In genomic region chr3:13021141-13021933, GRCh38 we compare ENCODE assay signal across 9 cellular contexts. TPM values are rescaled to one million over a fixed set of nuclear protein-coding genes. Genes with fewer than 3 reads are reported as not detected.
DNase-seq lines count a peak whose midpoint lies in the region; ATAC-seq and FAIRE-seq lines count a peak whose summit lies in the region.
"Had no signal": no experiment of that assay in that cellular context is flagged by ENCODE, and none has a peak within 500 bp of the region (broad histone marks: within the 10 kb centered on the region; RNA-seq: fewer than 3 reads in every experiment).

No MANE protein-coding gene starts in this region.

- H3K36me3 Mint-ChIP-seq in effector memory CD8-positive, alpha-beta T cell (ENCODE audit: insufficient read depth) = peaks cover 2% of the 10 kb centered on the region

- H3K36me3 ChIP-seq in small intestine (ENCODE audit: control insufficient read depth in 2 of 2, insufficient read depth in 2 of 2, low read length in 2 of 2) = no peaks in the 10 kb centered on the region

- H3K9me3 ChIP-seq in small intestine (ENCODE audit: control insufficient read depth, low read depth) = no peaks in the 10 kb centered on the region

- no peaks in the 10 kb centered on the region for H3K27me3 Mint-ChIP-seq in effector memory CD8-positive, alpha-beta T cell

- no peaks in the 10 kb centered on the region for H3K9me3 Mint-ChIP-seq in effector memory CD8-positive, alpha-beta T cell

- DNase-seq in NCI-H2107 treated with DMSO at 0.1 percent for 48 hours (lab: John Stamatoyannopoulos, UW; ENCODE audit: unreplicated experiment) (peak; percentile 31), small intestine (peak; percentile 40), SIG-M5 treated with dmso at 0.1 percent for 504 hours (lab: John Stamatoyannopoulos, UW; ENCODE audit: unreplicated experiment) (no peak)
- no peak for DNase-seq in effector memory CD8-positive, alpha-beta T cell
- no peak for DNase-seq in NK-92 treated with Interleukin-12 subunit alpha and Interleukin-12 subunit beta, amount 100 ng/mL, for 24 hours (lab: John Stamatoyannopoulos, UW)
- no peak for DNase-seq in activated naive CD4-positive, alpha-beta T cell (lab: John Stamatoyannopoulos, UW)
- DNase-seq in activated CD8-positive, alpha-beta memory T cell treated with anti-CD3 and anti-CD28 coated beads, Interleukin-2, amount 50 U/mL, for 48 hours = no peak

- peak; percentile 21 for ATAC-seq in GM18868 (IDR thresholded peaks at IDR 0.05; ENCODE audit: unreplicated experiment)
- no peak for ATAC-seq in effector memory CD8-positive, alpha-beta T cell (replicated peaks)

- H3K4me1 ChIP-seq in small intestine (ENCODE audit: control insufficient read depth in 2 of 2, insufficient read depth in 1 of 2, low read depth in 1 of 2, low read length in 1 of 2) = no peaks in the 10 kb centered on the region

- H3K27ac Mint-ChIP-seq in effector memory CD8-positive, alpha-beta T cell = peak overlapping the region; percentile 44 to 52

- H3K27me3 ChIP-seq in small intestine (ENCODE audit: control insufficient read depth in 2 of 2, insufficient read depth in 2 of 2, low read length in 2 of 2) = no peaks in the 10 kb centered on the region

- FAIRE-seq in small intestine (lab: Jason Lieb, UNC) = no peak

- 38 to 61% (median 50%) methylated on average over 25 of the region's 25 CpGs for WGBS in small intestine, 3 donors

- H3K4me1 Mint-ChIP-seq in effector memory CD8-positive, alpha-beta T cell (ENCODE audit: low read depth in 2 of 2) = peaks cover 20 to 24% of the 10 kb centered on the region in 2 donors

- H3K4me3 Mint-ChIP-seq in effector memory CD8-positive, alpha-beta T cell = peak overlapping the region in 1 of 2 donors; percentile 7

- no peak overlapping the region for H3K27ac ChIP-seq in small intestine (ENCODE audit: low read depth in 1 of 2, low read length in 1 of 2)
- H3K27ac ChIP-seq: epithelial cell of prostate had no signal

- H3K4me3 ChIP-seq in small intestine (ENCODE audit: low read depth in 1 of 2, low read length in 2 of 2) = no peak overlapping the region

RNA-seq across cellular contexts. Expression of gene IQSEC1, which starts 51.9 kb away (rescaled TPM):
- polyA plus RNA-seq in small intestine = 10 to 100 TPM in 1 of 3 donors, 1 to 10 TPM in 2; 1.1 to 11.8 (median 3.8) TPM

Comparison
In these comparisons a context has a peak if more than half of its experiments do, and no peak if none do; other contexts are left out.
1. DNase-seq: peak in NCI-H2107 treated with DMSO at 0.1 percent for 48 hours (single experiment) and small intestine (single experiment); none in effector memory CD8-positive, alpha-beta T cell (0 of 3), NK-92 treated with Interleukin-12 subunit alpha and Interleukin-12 subunit beta, amount 100 ng/mL, for 24 hours (single experiment), activated naive CD4-positive, alpha-beta T cell (0 of 4), activated CD8-positive, alpha-beta memory T cell treated with anti-CD3 and anti-CD28 coated beads, Interleukin-2, amount 50 U/mL, for 48 hours (single experiment) and SIG-M5 treated with dmso at 0.1 percent for 504 hours (single experiment).